22 cellular contexts compared by ENCODE assay signal in the genomic region with DNA sequence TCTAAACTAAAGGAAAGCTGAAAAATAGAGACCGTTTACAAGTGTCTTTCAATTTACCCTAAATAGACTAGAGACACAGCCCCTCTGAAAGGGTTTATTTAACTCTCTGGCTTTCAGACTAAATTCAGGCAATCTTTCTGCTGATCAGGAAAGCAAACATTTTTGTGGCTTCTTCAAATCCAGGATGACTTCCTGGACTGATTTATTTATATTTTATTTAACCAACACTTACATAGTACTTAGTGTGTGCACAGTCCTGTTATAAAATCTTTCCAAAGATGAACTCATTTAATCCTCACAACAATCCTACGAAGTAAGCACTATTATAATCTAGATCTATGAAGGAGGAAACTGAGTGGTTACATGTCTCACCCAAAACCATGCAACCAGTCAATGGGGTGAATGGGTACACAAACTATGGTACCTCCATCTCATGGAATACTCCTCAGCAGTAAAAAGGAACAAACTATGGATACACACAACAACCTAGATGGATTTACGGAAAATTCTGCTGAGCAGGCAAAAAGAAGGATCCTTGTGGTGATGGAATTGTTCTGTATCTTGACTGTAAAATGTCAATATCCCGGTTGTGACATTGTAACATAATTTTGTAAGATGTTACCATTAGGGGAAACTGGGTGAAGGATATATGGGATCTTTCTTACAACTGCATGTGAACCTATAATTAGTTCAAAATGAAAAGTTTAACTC.
DNase-seq lines count a peak whose midpoint lies in the region; ATAC-seq, FAIRE-seq and TF ChIP-seq lines count a peak whose summit lies in the region.
"Had no signal": no experiment of that assay in that cellular context is flagged by ENCODE, and none has a peak within 500 bp of the region (broad histone marks: within the 10 kb centered on the region; RNA-seq: fewer than 3 reads in every experiment).

No MANE protein-coding gene starts in this region.

- H3K9ac ChIP-seq in HepG2 (ENCODE audit: insufficient read depth, low read depth, low read length): no peak overlapping the region

- H3K27ac ChIP-seq in HepG2 (ENCODE audit: extremely low read length, insufficient read depth, low read length): no peak overlapping the region
- H3K27ac ChIP-seq in right lobe of liver: no peak overlapping the region
- H3K27ac ChIP-seq: C4-2B had no signal

- no peak overlapping the region for H3K4me2 ChIP-seq in HepG2 (ENCODE audit: low read depth, low read length)

- POLR2A ChIA-PET in HepG2 (lab: Yijun Ruan, JAX): no interaction called here

- 21% methylated on average over 4 of the region's 4 CpGs for WGBS in HepG2 (ENCODE audit: low lambda C conversion rate)
- 74% methylated on average over 4 of the region's 4 CpGs for WGBS in right lobe of liver (ENCODE audit: insufficient coverage, low coverage, low lambda C conversion rate, missing lambda C conversion rate)

- TF ChIP-seq EP300 in HepG2 (IDR thresholded peaks at IDR 0.05; ENCODE audit: low read depth in 2 of 2, low read length in 2 of 2) (no peak), HepG2 (CRISPR knock-in tag; IDR thresholded peaks at IDR 0.05; ENCODE audit: borderline replicate concordance) (no peak)

- H3K27me3 ChIP-seq in HepG2 (ENCODE audit: control insufficient read depth in 1 of 2, insufficient read depth in 2 of 2, low read length in 2 of 2): no peaks in the 10 kb centered on the region
- no peaks in the 10 kb centered on the region for H3K27me3 ChIP-seq in right lobe of liver

- CTCF ChIA-PET in HepG2 (lab: Yijun Ruan, JAX; ENCODE audit: low intra/inter-chr PET ratio, low total read pairs): no interaction called here

- in situ Hi-C loops in HepG2 (cut with HindIII; ENCODE audit: extremely low pct_ligation_motif_present, low pct_unique_long_range_greater_than_20kb): no loop called here

- DNase-seq in HepG2 (ENCODE audit: low spot score) (no peak), right lobe of liver (no peak), amniotic epithelial cell (ENCODE audit: low read depth) (peak; percentile 21), fibroblast of villous mesenchyme (ENCODE audit: low read depth) (peak; percentile 40), iPS-NIHi11 (ENCODE audit: low spot score) (no peak), NCI-H748 treated with DMSO at 0.1 percent for 48 hours (lab: John Stamatoyannopoulos, UW) (no peak), NCI-H2171 (lab: John Stamatoyannopoulos, UW) (no peak), GM19238 (ENCODE audit: insufficient read length, low spot score) (no peak)
- DNase-seq: 8988T, DMS79 treated with DMSO at 0.1 percent for 48 hours, NCI-H1105 treated with DMSO at 0.1 percent for 48 hours, NCI-H1694 treated with DMSO at 0.1 percent for 48 hours, NCI-H2107, NCI-H2227 treated with DMSO at 0.1 percent for 48 hours, NCI-H510A treated with DMSO at 0.1 percent for 48 hours, NCI-H82, OCI-M1, RPMI8226, SHP77 treated with DMSO at 0.1 percent for 48 hours had no signal

- H3K4me3 ChIP-seq in HepG2 (replicated peaks in 1 of 3; ENCODE audit: insufficient read depth in 1 of 3, low read depth in 2 of 3, low read length in 3 of 3): no peak overlapping the region
- no peak overlapping the region for H3K4me3 ChIP-seq in right lobe of liver
- H3K4me3 ChIP-seq in fibroblast of villous mesenchyme (ENCODE audit: low read depth, low read length): no peak overlapping the region

- no peak overlapping the region for H2AFZ ChIP-seq in HepG2 (ENCODE audit: low read length)

- no peaks in the 10 kb centered on the region for H3K79me2 ChIP-seq in HepG2 (ENCODE audit: insufficient read depth, low read length)

- no TSS peak for BruUV-seq in HepG2 (replicated peaks; lab: Mats Ljungman, UMichigan)

- no peaks in the 10 kb centered on the region for H3K4me1 ChIP-seq in HepG2 (ENCODE audit: insufficient read depth, low read length)
- H3K4me1 ChIP-seq in right lobe of liver: peaks cover 0 to 5% (median 0%) of the 10 kb centered on the region in 4 donors

- intact Hi-C loops in HepG2 (cut with micrococcal nuclease; ENCODE audit: unreplicated experiment): no loop called here
- intact Hi-C loops in right lobe of liver (cut with DNase I): no loop called here

- FAIRE-seq in HepG2 (lab: Jason Lieb, UNC): no peak
- FAIRE-seq: H54, HTR-8/SVneo had no signal

- no peaks in the 10 kb centered on the region for H3K36me3 ChIP-seq in HepG2 (replicated peaks in 1 of 2; ENCODE audit: control insufficient read depth in 1 of 2, insufficient read depth in 2 of 2, low read length in 2 of 2)
- H3K36me3 ChIP-seq in right lobe of liver: no peaks in the 10 kb centered on the region

- TF ChIP-seq POLR2A in HepG2 (IDR thresholded peaks at IDR 0.05; ENCODE audit: insufficient read depth in 1 of 2, low read depth in 2 of 2, low read length in 2 of 2) (no peak), right lobe of liver (IDR thresholded peaks at IDR 0.05) (no peak)

- H3K9me3 ChIP-seq in HepG2 (ENCODE audit: low read length) (no peaks in the 10 kb centered on the region), right lobe of liver (no peaks in the 10 kb centered on the region)

- H4K20me1 ChIP-seq in HepG2 (ENCODE audit: insufficient read depth, low read length): no peaks in the 10 kb centered on the region

- TF ChIP-seq CTCF in HepG2 (CRISPR knock-in tag; IDR thresholded peaks at IDR 0.05) (no peak), right lobe of liver (IDR thresholded peaks at IDR 0.05) (no peak), fibroblast of villous mesenchyme (IDR thresholded peaks at IDR 0.05; ENCODE audit: insufficient read depth, low read depth, low read length) (no peak)

- no peak for TF ChIP-seq RAD21 in HepG2 (CRISPR knock-in tag; IDR thresholded peaks at IDR 0.05)

- ATAC-seq in HepG2 (no peak), right lobe of liver (no peak)

TF ChIP-seq in HepG2, 621 proteins besides CTCF, POLR2A, EP300 and RAD21:
- peak; percentile 84 to 92 for TF ChIP-seq MAFK (conservative IDR thresholded peaks at IDR 0.05 in 1 of 2, IDR thresholded peaks at IDR 0.05 in 1 of 2; ENCODE audit: low read length in 2 of 2)
- TF ChIP-seq MAFF (IDR thresholded peaks at IDR 0.05; ENCODE audit: low read depth, low read length): peak; percentile 91
- no peak for TF ChIP-seq SSRP1 (CRISPR knock-in tag; IDR thresholded peaks at IDR 0.05)
TF ChIP-seq in HepG2: peak in this region for 2.

Comparison
In these comparisons a context has a peak if more than half of its experiments do, and no peak if none do; other contexts are left out.
1. DNase-seq: peak in amniotic epithelial cell (single experiment) and fibroblast of villous mesenchyme (single experiment); none in HepG2 (single experiment), right lobe of liver (0 of 3), iPS-NIHi11 (single experiment), NCI-H748 treated with DMSO at 0.1 percent for 48 hours (single experiment), NCI-H2171 (single experiment) and GM19238 (single experiment).